ENCODE assay signal across 14 cellular contexts in the genomic region with DNA sequence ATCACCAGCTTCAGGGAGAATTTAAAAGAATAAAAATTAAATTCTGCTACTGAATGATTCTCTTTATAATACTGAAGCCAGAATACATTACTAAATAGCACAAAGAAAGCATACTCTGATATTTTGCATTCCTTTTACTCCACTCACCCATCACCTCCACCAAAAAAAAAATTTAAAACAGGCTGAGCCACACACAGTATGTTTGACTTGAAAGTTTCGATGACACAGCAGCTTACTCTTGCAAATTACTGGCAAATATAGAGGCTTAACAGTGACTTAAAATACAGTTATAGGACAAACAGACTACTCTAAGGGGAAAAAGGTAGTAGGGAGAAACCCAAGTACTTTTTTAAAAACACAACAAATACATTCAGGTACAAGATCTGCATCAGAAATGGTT. TPM values are rescaled to one million over a fixed set of nuclear protein-coding genes. Genes with fewer than 3 reads are reported as not detected.
DNase-seq lines count a peak whose midpoint lies in the region; ATAC-seq, FAIRE-seq and TF ChIP-seq lines count a peak whose summit lies in the region.
"Had no signal": no experiment of that assay in that cellular context is flagged by ENCODE, and none has a peak within 500 bp of the region (broad histone marks: within the 10 kb centered on the region; RNA-seq: fewer than 3 reads in every experiment).

No MANE protein-coding gene starts in this region.

- POLR2A ChIA-PET in HepG2 (lab: Yijun Ruan, JAX): no interaction called here

- WGBS in HepG2 (ENCODE audit: low lambda C conversion rate): 98% methylated on average over 1 of the region's 1 CpG
- 81% methylated on average over 1 of the region's 1 CpG for WGBS in right lobe of liver (ENCODE audit: insufficient coverage, low coverage, low lambda C conversion rate, missing lambda C conversion rate)

- DNase-seq in HepG2 (ENCODE audit: low spot score) (no peak), right lobe of liver (no peak), astrocyte (ENCODE audit: low read depth) (peak; percentile 57), fibroblast of villous mesenchyme (ENCODE audit: low read depth) (peak; percentile 34), type B pancreatic cell (ENCODE audit: extremely low spot score, unreplicated experiment) (no peak), NCI-H510A (lab: John Stamatoyannopoulos, UW) (no peak), upper lobe of right lung (no peak), SK-N-DZ (ENCODE audit: low spot score) (no peak)
- DNase-seq: NCI-H1092 treated with DMSO at 0.1 percent for 48 hours, Peyer's patch, posterior cingulate gyrus, upper lobe of left lung had no signal

- H3K36me3 Mint-ChIP-seq in astrocyte (ENCODE audit: low read depth, unreplicated experiment) (peaks cover 3% of the 10 kb centered on the region), type B pancreatic cell (peaks cover 30% of the 10 kb centered on the region)

- no peak overlapping the region for H2AFZ ChIP-seq in HepG2 (ENCODE audit: low read length)
- no peak overlapping the region for H2AFZ ChIP-seq in astrocyte (ENCODE audit: low read depth, low read length)

- no peak for TF ChIP-seq RAD21 in HepG2 (CRISPR knock-in tag; IDR thresholded peaks at IDR 0.05)

- no peak overlapping the region for H3K4me3 Mint-ChIP-seq in astrocyte (ENCODE audit: unreplicated experiment)
- no peak overlapping the region for H3K4me3 Mint-ChIP-seq in type B pancreatic cell
- H3K4me3 Mint-ChIP-seq: T-helper 2 cell treated with Interferon-gamma antibody and Interleukin-4, amounts not matched to agents 5 μg/mL and 100 μg/mL, for 36 hours had no signal

- in situ Hi-C loops in HepG2 (cut with HindIII; ENCODE audit: extremely low pct_ligation_motif_present, low pct_unique_long_range_greater_than_20kb): no loop called here

- no peak overlapping the region for H3K9ac ChIP-seq in HepG2 (ENCODE audit: insufficient read depth, low read depth, low read length)
- H3K9ac ChIP-seq in astrocyte (ENCODE audit: low read length): no peak overlapping the region

- H3K9me3 Mint-ChIP-seq in astrocyte (ENCODE audit: unreplicated experiment) (no peaks in the 10 kb centered on the region), type B pancreatic cell (no peaks in the 10 kb centered on the region)
- H3K9me3 Mint-ChIP-seq: T-helper 2 cell treated with Interferon-gamma antibody and Interleukin-4, amounts not matched to agents 5 μg/mL and 100 μg/mL, for 36 hours had no signal

- no peaks in the 10 kb centered on the region for H3K27me3 Mint-ChIP-seq in astrocyte (ENCODE audit: low read depth, unreplicated experiment)
- no peaks in the 10 kb centered on the region for H3K27me3 Mint-ChIP-seq in type B pancreatic cell

- no peak overlapping the region for H3K27ac ChIP-seq in HepG2 (ENCODE audit: extremely low read length, insufficient read depth, low read length)
- H3K27ac ChIP-seq in right lobe of liver: no peak overlapping the region
- H3K27ac ChIP-seq in astrocyte (ENCODE audit: low read depth, low read length): peak overlapping the region; percentile 13
- no peak overlapping the region for H3K27ac ChIP-seq in upper lobe of right lung
- H3K27ac ChIP-seq: foreskin keratinocyte, Peyer's patch, upper lobe of left lung had no signal

- ATAC-seq in HepG2 (no peak), right lobe of liver (no peak), upper lobe of right lung (no peak)
- ATAC-seq: foreskin keratinocyte had no signal

- intact Hi-C loops in HepG2 (cut with micrococcal nuclease; ENCODE audit: unreplicated experiment) (no loop called here), right lobe of liver (cut with DNase I) (no loop called here), upper lobe of right lung (cut with DNase I) (no loop called here)

- peak overlapping the region; percentile 0 for H3K27ac Mint-ChIP-seq in astrocyte (ENCODE audit: unreplicated experiment)
- H3K27ac Mint-ChIP-seq in type B pancreatic cell: peak overlapping the region; percentile 65
- H3K27ac Mint-ChIP-seq: T-helper 2 cell treated with Interferon-gamma antibody and Interleukin-4, amounts not matched to agents 5 μg/mL and 100 μg/mL, for 36 hours had no signal

- FAIRE-seq in HepG2 (lab: Jason Lieb, UNC): no peak
- no peak for FAIRE-seq in astrocyte (lab: Jason Lieb, UNC)

- no peaks in the 10 kb centered on the region for H3K9me3 ChIP-seq in HepG2 (ENCODE audit: low read length)
- no peaks in the 10 kb centered on the region for H3K9me3 ChIP-seq in right lobe of liver
- H3K9me3 ChIP-seq in astrocyte (ENCODE audit: insufficient read depth, low read depth, low read length): no peaks in the 10 kb centered on the region
- H3K9me3 ChIP-seq in upper lobe of right lung: peaks cover 5% of the 10 kb centered on the region
- H3K9me3 ChIP-seq: Peyer's patch, upper lobe of left lung had no signal

- H3K4me1 ChIP-seq in HepG2 (ENCODE audit: insufficient read depth, low read length) (peaks cover 39% of the 10 kb centered on the region), right lobe of liver (no peaks in the 10 kb centered on the region), astrocyte (ENCODE audit: insufficient read depth, low read length) (peaks cover 6% of the 10 kb centered on the region), upper lobe of right lung (peaks cover 19% of the 10 kb centered on the region)
- H3K4me1 ChIP-seq: foreskin keratinocyte had no signal

- H3K79me2 ChIP-seq in HepG2 (ENCODE audit: insufficient read depth, low read length) (peaks cover 49% of the 10 kb centered on the region), astrocyte (ENCODE audit: insufficient read depth, low read length) (peaks cover 50% of the 10 kb centered on the region)

- CTCF ChIA-PET in HepG2 (lab: Yijun Ruan, JAX; ENCODE audit: low intra/inter-chr PET ratio, low total read pairs): no interaction called here

- no peak overlapping the region for H3K4me2 ChIP-seq in HepG2 (ENCODE audit: low read depth, low read length)
- H3K4me2 ChIP-seq in astrocyte (ENCODE audit: low read length): no peak overlapping the region

- TF ChIP-seq POLR2A in HepG2 (IDR thresholded peaks at IDR 0.05; ENCODE audit: insufficient read depth in 1 of 2, low read depth in 2 of 2, low read length in 2 of 2): no peak
- TF ChIP-seq POLR2A in right lobe of liver (IDR thresholded peaks at IDR 0.05): no peak

- TF ChIP-seq CTCF in HepG2 (CRISPR knock-in tag; IDR thresholded peaks at IDR 0.05) (no peak), right lobe of liver (IDR thresholded peaks at IDR 0.05) (no peak), astrocyte (IDR thresholded peaks at IDR 0.05; ENCODE audit: insufficient read depth, low read depth, low read length) (no peak), fibroblast of villous mesenchyme (IDR thresholded peaks at IDR 0.05; ENCODE audit: insufficient read depth, low read depth, low read length) (no peak), type B pancreatic cell (conservative IDR thresholded peaks at IDR 0.05) (no peak), upper lobe of right lung (IDR thresholded peaks at IDR 0.05) (no peak)

- TF ChIP-seq EP300 in HepG2 (IDR thresholded peaks at IDR 0.05; ENCODE audit: low read depth in 2 of 2, low read length in 2 of 2) (no peak), HepG2 (CRISPR knock-in tag; IDR thresholded peaks at IDR 0.05; ENCODE audit: borderline replicate concordance) (no peak)

- H4K20me1 ChIP-seq in HepG2 (ENCODE audit: insufficient read depth, low read length) (peaks cover 4% of the 10 kb centered on the region; the same call in 1 of the 2 replicates), astrocyte (ENCODE audit: insufficient read depth, low read length) (peaks cover 44% of the 10 kb centered on the region)

- H3K4me3 ChIP-seq in HepG2 (replicated peaks in 1 of 3; ENCODE audit: insufficient read depth in 1 of 3, low read depth in 2 of 3, low read length in 3 of 3) (no peak overlapping the region), right lobe of liver (no peak overlapping the region), astrocyte (ENCODE audit: insufficient read depth, low read depth, low read length) (no peak overlapping the region), fibroblast of villous mesenchyme (ENCODE audit: low read depth, low read length) (no peak overlapping the region), upper lobe of right lung (no peak overlapping the region)
- H3K4me3 ChIP-seq: Peyer's patch, upper lobe of left lung had no signal

- BruUV-seq in HepG2 (replicated peaks; lab: Mats Ljungman, UMichigan): no TSS peak

- no peaks in the 10 kb centered on the region for H3K27me3 ChIP-seq in HepG2 (ENCODE audit: control insufficient read depth in 1 of 2, insufficient read depth in 2 of 2, low read length in 2 of 2)
- no peaks in the 10 kb centered on the region for H3K27me3 ChIP-seq in right lobe of liver
- no peaks in the 10 kb centered on the region for H3K27me3 ChIP-seq in astrocyte (ENCODE audit: insufficient read depth, low read length)
- no peaks in the 10 kb centered on the region for H3K27me3 ChIP-seq in upper lobe of right lung
- H3K27me3 ChIP-seq: foreskin keratinocyte, Peyer's patch, upper lobe of left lung had no signal

- H3K36me3 ChIP-seq in HepG2 (replicated peaks in 1 of 2; ENCODE audit: control insufficient read depth in 1 of 2, insufficient read depth in 2 of 2, low read length in 2 of 2) (peaks cover 3 to 5% of the 10 kb centered on the region in 2 experiments; a peak in 4 of 5 replicates), right lobe of liver (peaks cover 0 to 6% (median 0%) of the 10 kb centered on the region in 4 donors), astrocyte (ENCODE audit: insufficient read depth, low read length) (peaks cover 12% of the 10 kb centered on the region), upper lobe of right lung (peaks cover 8% of the 10 kb centered on the region)

- H3K4me1 Mint-ChIP-seq in astrocyte (ENCODE audit: low read depth, unreplicated experiment): peaks cover 29% of the 10 kb centered on the region
- peaks cover 23% of the 10 kb centered on the region for H3K4me1 Mint-ChIP-seq in type B pancreatic cell (ENCODE audit: unreplicated experiment)

RNA-seq across cellular contexts. Expression of gene GPATCH8, which starts 39.2 kb away (rescaled TPM):
- total RNA-seq in HepG2 (2016; rRNA removed; fragmentation: Illumina TruSeq; extraction: Trizol): 21.5 and 37.7 TPM in 2 replicates
- 10.8 and 13.1 TPM in 2 replicates for total RNA-seq in HepG2 (2016; cell fraction: cytosol; rRNA removed; fragmentation: Illumina TruSeq; extraction: Trizol; ENCODE audit: low read depth)
- 22.3 and 35.2 TPM in 2 replicates for total RNA-seq in HepG2 (2016; cell fraction: insoluble cytoplasmic fraction; rRNA removed; fragmentation: Illumina TruSeq; extraction: Trizol)
- total RNA-seq in HepG2 (2016; cell fraction: membrane; rRNA removed; fragmentation: Illumina TruSeq; extraction: Trizol): 11.2 and 12.6 TPM in 2 replicates
- total RNA-seq in HepG2 (2016; cell fraction: nucleus; rRNA removed; fragmentation: Illumina TruSeq; extraction: Trizol): 49.3 and 55.3 TPM in 2 replicates
- polyA plus RNA-seq in HepG2 (2011; rRNA removed): 19.8 and 20.7 TPM in 2 replicates
- 6.0 and 7.9 TPM in 2 replicates for polyA plus RNA-seq in HepG2 (2011; cell fraction: cytosol; rRNA removed)
- polyA plus RNA-seq in HepG2 (2011; cell fraction: nucleus; rRNA removed): 24.4 and 28.4 TPM in 2 replicates
- 21.5 and 23.5 TPM in 2 replicates for polyA plus RNA-seq in HepG2 (2012)
- 0.87 and 1.2 TPM in 2 replicates for polyA plus RNA-seq in HepG2 (2016; cell fraction: cytosol; fragmentation: Illumina TruSeq; extraction: Trizol; ENCODE audit: low read depth)
- 15.4 and 18.6 TPM in 2 replicates for polyA plus RNA-seq in HepG2 (2016; cell fraction: insoluble cytoplasmic fraction; fragmentation: Illumina TruSeq; extraction: Trizol; ENCODE audit: low read depth)
- 2.7 and 3.2 TPM in 2 replicates for polyA plus RNA-seq in HepG2 (2016; cell fraction: membrane; fragmentation: Illumina TruSeq; extraction: Trizol; ENCODE audit: low read depth)
- polyA plus RNA-seq in HepG2 (2016; cell fraction: nucleus; fragmentation: Illumina TruSeq; extraction: Trizol; ENCODE audit: insufficient read depth, low read depth): 46.4 and 56.1 TPM in 2 replicates
- 26.0 and 26.7 TPM in 2 replicates for polyA minus RNA-seq in HepG2 (2011; rRNA and poly(A)+ RNA removed; ENCODE audit: low replicate concordance)
- 14.5 and 16.8 TPM in 2 replicates for polyA minus RNA-seq in HepG2 (2011; cell fraction: cytosol; rRNA and poly(A)+ RNA removed)
- polyA minus RNA-seq in HepG2 (2011; cell fraction: nucleus; rRNA and poly(A)+ RNA removed): 55.7 and 58.8 TPM in 2 replicates
- total RNA-seq in right lobe of liver: 10 to 100 TPM in 4 of 6 experiments, 1 to 10 TPM in 2; 8.1 to 14.4 (median 13.1) TPM
- total RNA-seq in astrocyte: 38.0 and 43.3 TPM in 2 replicates
- total RNA-seq in fibroblast of villous mesenchyme: 23.8 and 31.1 TPM in 2 replicates
- 45.9 and 51.5 TPM in 2 replicates for total RNA-seq in type B pancreatic cell (ENCODE audit: low replicate concordance)
- total RNA-seq in upper lobe of right lung: 40.7 TPM
- polyA plus RNA-seq in SK-N-DZ (2014; cell fraction: cytosol; rRNA removed): 16.3 and 23.3 TPM in 2 replicates
- 13.2 and 32.5 TPM in 2 replicates for polyA plus RNA-seq in SK-N-DZ (2014; cell fraction: nucleus; rRNA removed)

Comparison
In these comparisons a context has a peak if more than half of its experiments do, and no peak if none do; other contexts are left out.
1. DNase-seq: peak in astrocyte (single experiment) and fibroblast of villous mesenchyme (single experiment); none in HepG2 (single experiment), right lobe of liver (0 of 3), type B pancreatic cell (single experiment), NCI-H510A (single experiment), upper lobe of right lung (single experiment) and SK-N-DZ (single experiment).